6 cellular contexts compared by ENCODE assay signal in genomic region chr14:76686646-76687045, GRCh38.
"Had no signal": no experiment of that assay in that cellular context is flagged by ENCODE, and none has a peak within 500 bp of the region (broad histone marks: within the 10 kb centered on the region; RNA-seq: fewer than 3 reads in every experiment).

No MANE protein-coding gene starts in this region.

- ATAC-seq: K562 had no signal

- H3K4me3 ChIP-seq: K562 had no signal

- H3K27ac Mint-ChIP-seq: IgD-negative memory B cell had no signal

- H3K4me3 Mint-ChIP-seq: IgD-negative memory B cell had no signal

- H3K27ac ChIP-seq: HL-60 had no signal

- H3K4me1 Mint-ChIP-seq: IgD-negative memory B cell had no signal

- DNase-seq: IMR-90, KBM-7, KG1 had no signal
